28 cellular contexts compared by ENCODE assay signal in genomic region chr7:108413337-108413736, GRCh38. TPM values are rescaled to one million over a fixed set of nuclear protein-coding genes. Genes with fewer than 3 reads are reported as not detected.
"Had no signal": no experiment of that assay in that cellular context is flagged by ENCODE, and none has a peak within 500 bp of the region (broad histone marks: within the 10 kb centered on the region; RNA-seq: fewer than 3 reads in every experiment).

No MANE protein-coding gene starts in this region.

- H3K4me2 ChIP-seq: KMS-11 had no signal

- ATAC-seq: activated CD8-positive, alpha-beta memory T cell treated with anti-CD3 and anti-CD28 coated beads, Interleukin-2, amount 10 ng/mL, durations not matched to agents 7 days and 5 days; body of pancreas; SK-N-SH treated with all-trans-retinoic acid at 6 μM for 48 hours had no signal

- H3K27ac ChIP-seq: ascending aorta, cardiac muscle cell, Peyer's patch, RWPE1, SJSA1 had no signal

- H3K9me3 Mint-ChIP-seq: activated CD4-positive, alpha-beta T cell treated with anti-CD3 and anti-CD28 coated beads, Interleukin-2, amount 10 ng/mL, durations not matched to agents 24 days and 14 days; activated T-cell treated with anti-CD3 and anti-CD28 coated beads, Interleukin-2, amount 50 U/mL, for 24 hours; T-helper 1 cell treated with Interleukin-12 subunit alpha and Interleukin-12 subunit beta and Interleukin-4 antibody, amounts not matched to agents 30 μg/mL and 1 μg/mL, for 36 hours; WTC11 had no signal

- H3K27me3 ChIP-seq: ascending aorta, body of pancreas, cardiac muscle cell, MG63, Peyer's patch, SJSA1 had no signal

- H3K4me3 ChIP-seq: ascending aorta, body of pancreas, cardiac muscle cell, MG63, Peyer's patch, SJSA1 had no signal

- H3K4me3 Mint-ChIP-seq: activated CD4-positive, alpha-beta T cell treated with anti-CD3 and anti-CD28 coated beads, Interleukin-2, amount 10 ng/mL, durations not matched to agents 24 days and 14 days; activated CD8-positive, alpha-beta memory T cell treated with anti-CD3 and anti-CD28 coated beads, Interleukin-2, amount 10 ng/mL, durations not matched to agents 7 days and 5 days; activated naive CD8-positive, alpha-beta T cell treated with anti-CD3 and anti-CD28 coated beads, Interleukin-2, amount 50 U/mL, for 24 hours; activated T-cell treated with anti-CD3 and anti-CD28 coated beads, Interleukin-2, amount 50 U/mL, for 24 hours; T-helper 1 cell treated with Interleukin-12 subunit alpha and Interleukin-12 subunit beta and Interleukin-4 antibody, amounts not matched to agents 30 μg/mL and 1 μg/mL, for 36 hours; WTC11 had no signal

- H3K36me3 ChIP-seq: ascending aorta, cardiac muscle cell, MG63, Peyer's patch, SJSA1 had no signal

- DNase-seq: activated CD4-positive, alpha-beta T cell treated with anti-CD3 and anti-CD28 coated beads, Interleukin-2, amount 10 ng/mL, durations not matched to agents 24 days and 14 days; activated CD4-positive, alpha-beta T cell treated with anti-CD3 and anti-CD28 coated beads, Interleukin-2, amount 50 U/mL, for 48 hours; activated CD4-positive, CD25-positive, alpha-beta regulatory T cell treated with anti-CD3 and anti-CD28 coated beads, Interleukin-2, amount 50 U/mL, for 72 hours; activated CD8-positive, alpha-beta memory T cell treated with anti-CD3 and anti-CD28 coated beads, Interleukin-2, amount 10 ng/mL, durations not matched to agents 7 days and 5 days; activated effector memory CD4-positive, alpha-beta T cell treated with anti-CD3 and anti-CD28 coated beads, Interleukin-2, amount 50 U/mL, for 16 hours; activated naive CD4-positive, alpha-beta T cell treated with Interleukin-2 at 50 U/mL for 16 hours; activated naive CD8-positive, alpha-beta T cell treated with anti-CD3 and anti-CD28 coated beads, Interleukin-2, amount 50 U/mL, for 24 hours; activated T-cell treated with anti-CD3 and anti-CD28 coated beads, Interleukin-2, amount 50 U/mL, for 24 hours; amniotic stem cell; body of pancreas; NCI-H1092 treated with DMSO at 0.1 percent for 48 hours; NCI-H1417 treated with DMSO at 0.1 percent for 48 hours; NCI-H1694 treated with DMSO at 0.1 percent for 48 hours; NCI-H2081; NCI-H510A treated with DMSO at 0.1 percent for 48 hours; Peyer's patch; Right ventricle myocardium superior; SW 1271 had no signal

- H3K4me1 ChIP-seq: ascending aorta, SJSA1 had no signal

- H3K9ac ChIP-seq: KMS-11 had no signal

- H3K27ac Mint-ChIP-seq: activated CD4-positive, alpha-beta T cell treated with anti-CD3 and anti-CD28 coated beads, Interleukin-2, amount 10 ng/mL, durations not matched to agents 24 days and 14 days; activated CD8-positive, alpha-beta memory T cell treated with anti-CD3 and anti-CD28 coated beads, Interleukin-2, amount 10 ng/mL, durations not matched to agents 7 days and 5 days; activated naive CD4-positive, alpha-beta T cell treated with anti-CD3 and anti-CD28 coated beads, Interleukin-2, amount 50 U/mL, for 72 hours; activated naive CD8-positive, alpha-beta T cell treated with anti-CD3 and anti-CD28 coated beads, Interleukin-2, amount 50 U/mL, for 24 hours; activated T-cell treated with anti-CD3 and anti-CD28 coated beads, Interleukin-2, amount 50 U/mL, for 24 hours; T-helper 1 cell treated with Interleukin-12 subunit alpha and Interleukin-12 subunit beta and Interleukin-4 antibody, amounts not matched to agents 30 μg/mL and 1 μg/mL, for 36 hours; WTC11 had no signal

- H3K9me3 ChIP-seq: ascending aorta, body of pancreas, MG63, Peyer's patch, SJSA1 had no signal

- H3K36me3 Mint-ChIP-seq: activated CD8-positive, alpha-beta memory T cell treated with anti-CD3 and anti-CD28 coated beads, Interleukin-2, amount 10 ng/mL, durations not matched to agents 7 days and 5 days; WTC11 had no signal

RNA-seq across cellular contexts. Expression of gene NRCAM, which starts 42.9 kb away (rescaled TPM):
- total RNA-seq: activated CD4-positive, alpha-beta T cell treated with anti-CD3 and anti-CD28 coated beads, Interleukin-2, amount 10 ng/mL, durations not matched to agents 24 days and 14 days; SJSA1 had no signal
